ENCODE assay signal across 8 cellular contexts in genomic region chr2:224284134-224284946, GRCh38.
DNase-seq lines count a peak whose midpoint lies in the region; TF ChIP-seq lines count a peak whose summit lies in the region.

No MANE protein-coding gene starts in this region.

- no peak overlapping the region for H3K4me3 ChIP-seq in fibroblast of pulmonary artery (replicated peaks; ENCODE audit: low read depth, low read length)

- CTCF ChIA-PET in activated naive CD4-positive, alpha-beta T cell treated with anti-CD3 and anti-CD28 coated beads, Interleukin-2, amount 10 ng/mL, durations not matched to agents 7 days and 5 days (lab: Charles Lee) = interaction anchor here (0.7 to 9.4 kb wide), 22 partner anchors 8 to 523 kb away, joined by 3 to 189 read pairs (median 4); no protein-coding TSS in a partner anchor
- CTCF ChIA-PET in RWPE1 (lab: Yijun Ruan, JAX) = interaction anchor here (0.6 to 5.8 kb wide), 22 partner anchors 9 to 646 kb away, joined by 3 to 87 read pairs (median 4); partner anchors contain the start of gene SERPINE2

- POLR2A ChIA-PET in RWPE1 (lab: Yijun Ruan, JAX; ENCODE audit: low non-redundant PET) = no interaction called here

- TF ChIP-seq CTCF in RWPE1 (conservative IDR thresholded peaks at IDR 0.05; ENCODE audit: low read depth) (peak; percentile 84), fibroblast of pulmonary artery (IDR thresholded peaks at IDR 0.05; ENCODE audit: low read length, missing control alignments) (peak; percentile 57)

- no peak overlapping the region for H3K27ac Mint-ChIP-seq in activated naive CD4-positive, alpha-beta T cell treated with anti-CD3 and anti-CD28 coated beads, Interleukin-2, amount 10 ng/mL, durations not matched to agents 7 days and 5 days

- H3K36me3 Mint-ChIP-seq in activated naive CD4-positive, alpha-beta T cell treated with anti-CD3 and anti-CD28 coated beads, Interleukin-2, amount 10 ng/mL, durations not matched to agents 7 days and 5 days = no peaks in the 10 kb centered on the region

- H3K4me3 Mint-ChIP-seq in activated naive CD4-positive, alpha-beta T cell treated with anti-CD3 and anti-CD28 coated beads, Interleukin-2, amount 10 ng/mL, durations not matched to agents 7 days and 5 days = no peak overlapping the region

- no peak overlapping the region for H3K27ac ChIP-seq in RWPE1

- no peaks in the 10 kb centered on the region for H3K9me3 Mint-ChIP-seq in activated naive CD4-positive, alpha-beta T cell treated with anti-CD3 and anti-CD28 coated beads, Interleukin-2, amount 10 ng/mL, durations not matched to agents 7 days and 5 days

- peak; percentile 23 for DNase-seq in activated naive CD4-positive, alpha-beta T cell treated with anti-CD3 and anti-CD28 coated beads, Interleukin-2, amount 10 ng/mL, durations not matched to agents 7 days and 5 days
- DNase-seq in activated naive CD4-positive, alpha-beta T cell treated with Interleukin-2 at 50 U/mL for 16 hours = no peak
- peak; percentile 29 for DNase-seq in HS-5 (ENCODE audit: low read depth)
- peak; percentile 33 for DNase-seq in RWPE1 (ENCODE audit: low spot score)
- peak; percentile 52 for DNase-seq in fibroblast of pulmonary artery (ENCODE audit: low read depth)
- peak; percentile 62 for DNase-seq in pons (ENCODE audit: low spot score)
- no peak for DNase-seq in GOT3 (lab: John Stamatoyannopoulos, UW)
- no peak for DNase-seq in activated CD4-positive, alpha-beta T cell treated with anti-CD3 and anti-CD28 coated beads for 48 hours

- H3K4me1 Mint-ChIP-seq in activated naive CD4-positive, alpha-beta T cell treated with anti-CD3 and anti-CD28 coated beads, Interleukin-2, amount 10 ng/mL, durations not matched to agents 7 days and 5 days = no peaks in the 10 kb centered on the region

- peaks cover 24% of the 10 kb centered on the region for H3K27me3 Mint-ChIP-seq in activated naive CD4-positive, alpha-beta T cell treated with anti-CD3 and anti-CD28 coated beads, Interleukin-2, amount 10 ng/mL, durations not matched to agents 7 days and 5 days

Comparison
In these comparisons a context has a peak if more than half of its experiments do, and no peak if none do; other contexts are left out.
1. DNase-seq: peak in activated naive CD4-positive, alpha-beta T cell treated with anti-CD3 and anti-CD28 coated beads, Interleukin-2, amount 10 ng/mL, durations not matched to agents 7 days and 5 days (single experiment), HS-5 (single experiment), RWPE1 (single experiment), fibroblast of pulmonary artery (single experiment) and pons (single experiment); none in activated naive CD4-positive, alpha-beta T cell treated with Interleukin-2 at 50 U/mL for 16 hours (single experiment), GOT3 (single experiment) and activated CD4-positive, alpha-beta T cell treated with anti-CD3 and anti-CD28 coated beads for 48 hours (single experiment).